8 cellular contexts compared by ENCODE assay signal in the genomic region with DNA sequence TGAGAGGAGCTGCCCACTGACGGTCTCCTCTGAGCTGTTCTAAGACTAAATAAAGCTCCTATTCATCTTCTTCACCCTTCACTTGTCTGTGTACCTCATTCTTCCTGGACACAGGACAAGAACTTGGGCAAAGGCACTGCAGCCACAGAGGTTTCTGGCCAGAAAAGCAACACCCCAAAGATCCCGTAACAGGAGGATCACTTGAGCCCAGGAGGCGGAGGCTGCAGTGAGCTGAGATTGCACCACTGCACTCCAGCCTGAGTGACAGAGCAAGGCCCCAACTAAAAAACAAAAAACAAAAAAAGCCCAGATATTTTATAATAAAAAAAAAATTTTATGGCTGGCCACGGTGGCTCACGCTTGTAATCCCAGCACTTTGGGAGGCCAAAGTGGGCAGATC. TPM values are rescaled to one million over a fixed set of nuclear protein-coding genes. Genes with fewer than 3 reads are reported as not detected.
DNase-seq lines count a peak whose midpoint lies in the region; ATAC-seq and TF ChIP-seq lines count a peak whose summit lies in the region.
"Not testable (repeated sequence)": the region's sequence is repeated elsewhere in the genome, so short reads cannot be mapped to it uniquely, and the experiment has no call there.

No MANE protein-coding gene starts in this region.

- H3K27ac Mint-ChIP-seq in CD4-positive, CD25-positive, alpha-beta regulatory T cell, result peak overlapping the region; percentile 89 to 95 (median 91)
- peak overlapping the region; percentile 77 for H3K27ac Mint-ChIP-seq in activated CD4-positive, alpha-beta T cell treated with anti-CD3 and anti-CD28 coated beads, Interleukin-2, amount 10 ng/mL, durations not matched to agents 24 days and 14 days
- H3K27ac Mint-ChIP-seq in activated naive CD4-positive, alpha-beta T cell treated with anti-CD3 and anti-CD28 coated beads for 36 hours, result peak overlapping the region; percentile 26

- not testable (repeated sequence) for DNase-seq in CD4-positive, CD25-positive, alpha-beta regulatory T cell; activated CD4-positive, alpha-beta T cell treated with anti-CD3 and anti-CD28 coated beads, Interleukin-2, amount 10 ng/mL, durations not matched to agents 24 days and 14 days; activated naive CD4-positive, alpha-beta T cell treated with anti-CD3 and anti-CD28 coated beads for 36 hours; effector memory CD4-positive, alpha-beta T cell; mesenchymal stem cell; osteoblast (ENCODE audit: insufficient read length, low spot score, missing footprints); transverse colon

- WGBS in mesenchymal stem cell, result 95% methylated on average over 5 of the region's 5 CpGs
- WGBS in transverse colon (ENCODE audit: low coverage in 1 of 2), 2 donors, result 90 to 100% methylated on average over 2 to 5 of the region's 5 CpGs

- H2AFZ ChIP-seq in OCI-LY1 (ENCODE audit: low read length), result not testable (repeated sequence)
- H2AFZ ChIP-seq in mesenchymal stem cell (ENCODE audit: low read depth, low read length), result peak overlapping the region; percentile 29
- peak overlapping the region; percentile 35 for H2AFZ ChIP-seq in osteoblast (ENCODE audit: low read length)

- not testable (repeated sequence) for H2BK120ac ChIP-seq in mesenchymal stem cell (ENCODE audit: low read depth, low read length)

- H3K27me3 ChIP-seq in CD4-positive, CD25-positive, alpha-beta regulatory T cell (ENCODE audit: control insufficient read depth, insufficient read depth, low read length); OCI-LY1 (ENCODE audit: insufficient read depth, low read length); effector memory CD4-positive, alpha-beta T cell (replicated peaks; ENCODE audit: control insufficient read depth, insufficient read depth, low read length, poor library complexity, severe bottlenecking); mesenchymal stem cell (ENCODE audit: control insufficient read depth in 1 of 2, insufficient read depth in 1 of 2, low read length in 2 of 2); osteoblast (ENCODE audit: insufficient read depth, low read length); transverse colon: not testable (repeated sequence)

- peak overlapping the region; percentile 69 for H3K27ac ChIP-seq in CD4-positive, CD25-positive, alpha-beta regulatory T cell (ENCODE audit: insufficient read depth, low read length, poor library complexity, severe bottlenecking)
- peak overlapping the region; percentile 30 for H3K27ac ChIP-seq in OCI-LY1 (ENCODE audit: low read depth, low read length, poor library complexity, severe bottlenecking)
- peak overlapping the region; percentile 62 for H3K27ac ChIP-seq in effector memory CD4-positive, alpha-beta T cell (ENCODE audit: insufficient read depth, low read length, poor library complexity, severe bottlenecking)
- H3K27ac ChIP-seq in mesenchymal stem cell (ENCODE audit: low read length, poor library complexity, severe bottlenecking); osteoblast (ENCODE audit: low read depth, low read length): not testable (repeated sequence)
- peak overlapping the region in 3 of 4 donors; percentile 46 to 71 (median 66) for H3K27ac ChIP-seq in transverse colon

- H3K4me3 Mint-ChIP-seq in CD4-positive, CD25-positive, alpha-beta regulatory T cell; activated naive CD4-positive, alpha-beta T cell treated with anti-CD3 and anti-CD28 coated beads for 36 hours: not testable (repeated sequence)
- peak overlapping the region; percentile 12 for H3K4me3 Mint-ChIP-seq in activated CD4-positive, alpha-beta T cell treated with anti-CD3 and anti-CD28 coated beads, Interleukin-2, amount 10 ng/mL, durations not matched to agents 24 days and 14 days

- not testable (repeated sequence) for H3K36me3 Mint-ChIP-seq in CD4-positive, CD25-positive, alpha-beta regulatory T cell; activated CD4-positive, alpha-beta T cell treated with anti-CD3 and anti-CD28 coated beads, Interleukin-2, amount 10 ng/mL, durations not matched to agents 24 days and 14 days (ENCODE audit: low read depth); activated naive CD4-positive, alpha-beta T cell treated with anti-CD3 and anti-CD28 coated beads for 36 hours (ENCODE audit: low read depth)

- not testable (repeated sequence) for H4K20me1 ChIP-seq in OCI-LY1 (ENCODE audit: insufficient read depth, low read length); osteoblast (ENCODE audit: insufficient read depth, low read length)

- not testable (repeated sequence) for H3K4me2 ChIP-seq in OCI-LY1 (ENCODE audit: low read length); mesenchymal stem cell (ENCODE audit: low read length, poor library complexity, severe bottlenecking); osteoblast (ENCODE audit: insufficient read depth, low read length)

- not testable (repeated sequence) for H2BK15ac ChIP-seq in mesenchymal stem cell (ENCODE audit: low read depth, poor library complexity, severe bottlenecking)

- H3K9ac ChIP-seq in OCI-LY1 (ENCODE audit: low read length); mesenchymal stem cell (ENCODE audit: low read length): not testable (repeated sequence)

- H3K79me1 ChIP-seq in mesenchymal stem cell (replicated peaks; ENCODE audit: low read length, poor library complexity, severe bottlenecking), result not testable (repeated sequence)

- H3K23ac ChIP-seq in mesenchymal stem cell (ENCODE audit: low read length in 2 of 2), result not testable (repeated sequence)

- not testable (repeated sequence) for H3K9me3 ChIP-seq in CD4-positive, CD25-positive, alpha-beta regulatory T cell (ENCODE audit: control insufficient read depth in 2 of 2, low read length in 2 of 2); OCI-LY1 (ENCODE audit: low read length); effector memory CD4-positive, alpha-beta T cell (ENCODE audit: control insufficient read depth, low read length); mesenchymal stem cell (ENCODE audit: control insufficient read depth, low read length); osteoblast (ENCODE audit: low read depth, low read length); transverse colon

- H3K4me1 ChIP-seq in CD4-positive, CD25-positive, alpha-beta regulatory T cell (ENCODE audit: control insufficient read depth, insufficient read depth, low read length, poor library complexity, severe bottlenecking), result peaks cover 24% of the 10 kb centered on the region
- peaks cover 22% of the 10 kb centered on the region for H3K4me1 ChIP-seq in OCI-LY1 (ENCODE audit: insufficient read depth, low read length, severe bottlenecking)
- peaks cover 27% of the 10 kb centered on the region for H3K4me1 ChIP-seq in effector memory CD4-positive, alpha-beta T cell (ENCODE audit: control insufficient read depth, insufficient read depth, low read length, poor library complexity, severe bottlenecking)
- not testable (repeated sequence) for H3K4me1 ChIP-seq in mesenchymal stem cell (ENCODE audit: control insufficient read depth, insufficient read depth, low read depth, low read length); osteoblast (ENCODE audit: insufficient read depth, low read length)
- peaks cover 9 to 27% (median 19%) of the 10 kb centered on the region in 4 donors for H3K4me1 ChIP-seq in transverse colon

- H3K18ac ChIP-seq in mesenchymal stem cell (ENCODE audit: low read depth in 1 of 2, low read length in 2 of 2), result peak overlapping the region in 1 of 2 experiments; percentile 28

- not testable (repeated sequence) for H4K8ac ChIP-seq in mesenchymal stem cell (ENCODE audit: low read length)

- H3F3A ChIP-seq in OCI-LY1 (ENCODE audit: insufficient read depth, low read length), result not testable (repeated sequence)

- H4K91ac ChIP-seq in mesenchymal stem cell (ENCODE audit: low read length), result not testable (repeated sequence)

- H3K36me3 ChIP-seq in CD4-positive, CD25-positive, alpha-beta regulatory T cell (ENCODE audit: control insufficient read depth, insufficient read depth, low read length); OCI-LY1 (ENCODE audit: insufficient read depth, low read length); effector memory CD4-positive, alpha-beta T cell (ENCODE audit: control insufficient read depth, insufficient read depth, low read length); mesenchymal stem cell (ENCODE audit: control insufficient read depth in 1 of 2, insufficient read depth in 2 of 2, low read depth in 1 of 2, low read length in 2 of 2); osteoblast (ENCODE audit: insufficient read depth, low read length); transverse colon: not testable (repeated sequence)

- H3K4me1 Mint-ChIP-seq in CD4-positive, CD25-positive, alpha-beta regulatory T cell, result peaks cover 11 to 40% (median 20%) of the 10 kb centered on the region in 4 donors
- peaks cover 38% of the 10 kb centered on the region for H3K4me1 Mint-ChIP-seq in activated CD4-positive, alpha-beta T cell treated with anti-CD3 and anti-CD28 coated beads, Interleukin-2, amount 10 ng/mL, durations not matched to agents 24 days and 14 days
- peaks cover 29% of the 10 kb centered on the region for H3K4me1 Mint-ChIP-seq in activated naive CD4-positive, alpha-beta T cell treated with anti-CD3 and anti-CD28 coated beads for 36 hours (ENCODE audit: low read depth)

- not testable (repeated sequence) for H3K14ac ChIP-seq in mesenchymal stem cell (ENCODE audit: low read length in 2 of 2)

- ATAC-seq in CD4-positive, CD25-positive, alpha-beta regulatory T cell (ENCODE audit: low read depth in 2 of 2), result not testable (repeated sequence)

- TF ChIP-seq CTCF in OCI-LY1 (IDR thresholded peaks at IDR 0.05; ENCODE audit: low read length); osteoblast (IDR thresholded peaks at IDR 0.05; ENCODE audit: extremely low read depth, low read depth, low read length); transverse colon (IDR thresholded peaks at IDR 0.05): not testable (repeated sequence)

- CTCF ChIA-PET in activated naive CD4-positive, alpha-beta T cell treated with anti-CD3 and anti-CD28 coated beads for 36 hours (lab: Charles Lee), result interaction anchor here (0.9 to 1.7 kb wide), 4 partner anchors 18 to 192 kb away, joined by 3 to 10 read pairs (median 4); no protein-coding TSS in a partner anchor

- H3K4me3 ChIP-seq in CD4-positive, CD25-positive, alpha-beta regulatory T cell (ENCODE audit: low read depth, low read length); OCI-LY1 (ENCODE audit: low read depth, low read length, poor library complexity, severe bottlenecking); effector memory CD4-positive, alpha-beta T cell (ENCODE audit: insufficient read depth, low read depth, low read length, poor library complexity, severe bottlenecking); mesenchymal stem cell (ENCODE audit: insufficient read depth in 1 of 2, low read depth in 1 of 2, low read length in 2 of 2); osteoblast (ENCODE audit: insufficient read depth, low read length); transverse colon: not testable (repeated sequence)

- intact Hi-C loops in activated CD4-positive, alpha-beta T cell treated with anti-CD3 and anti-CD28 coated beads, Interleukin-2, amount 10 ng/mL, durations not matched to agents 24 days and 14 days (cut with micrococcal nuclease); activated naive CD4-positive, alpha-beta T cell treated with anti-CD3 and anti-CD28 coated beads for 36 hours (cut with micrococcal nuclease); transverse colon (cut with DNase I; ENCODE audit: low total_unique reads): not testable (repeated sequence)

- not testable (repeated sequence) for TF ChIP-seq EP300 in transverse colon (IDR thresholded peaks at IDR 0.05; ENCODE audit: low read depth)

- H2BK12ac ChIP-seq in mesenchymal stem cell (ENCODE audit: low read length in 2 of 2), result not testable (repeated sequence)

- not testable (repeated sequence) for TF ChIP-seq POLR2A in transverse colon (IDR thresholded peaks at IDR 0.05)

- H3K4ac ChIP-seq in mesenchymal stem cell (ENCODE audit: low read depth in 1 of 2, low read length in 2 of 2), result not testable (repeated sequence)

- H2BK5ac ChIP-seq in mesenchymal stem cell (ENCODE audit: low read depth, low read length, poor library complexity, severe bottlenecking), result not testable (repeated sequence)

- in situ Hi-C loops in transverse colon (cut with MboI; ENCODE audit: low pct_ligation_motif_present in 1 of 4, low pct_unique_long_range_greater_than_20kb in 1 of 4, low sequenced_read_pairs in 3 of 4), result not testable (repeated sequence)

- H3K27me3 Mint-ChIP-seq in CD4-positive, CD25-positive, alpha-beta regulatory T cell; activated CD4-positive, alpha-beta T cell treated with anti-CD3 and anti-CD28 coated beads, Interleukin-2, amount 10 ng/mL, durations not matched to agents 24 days and 14 days; activated naive CD4-positive, alpha-beta T cell treated with anti-CD3 and anti-CD28 coated beads for 36 hours (ENCODE audit: low read depth): not testable (repeated sequence)

- not testable (repeated sequence) for H3K79me2 ChIP-seq in OCI-LY1 (ENCODE audit: insufficient read depth, low read length); osteoblast (ENCODE audit: insufficient read depth, low read length)

- H2AK5ac ChIP-seq in mesenchymal stem cell (ENCODE audit: low read length, severe bottlenecking), result not testable (repeated sequence)

- not testable (repeated sequence) for H3K9me3 Mint-ChIP-seq in CD4-positive, CD25-positive, alpha-beta regulatory T cell; activated CD4-positive, alpha-beta T cell treated with anti-CD3 and anti-CD28 coated beads, Interleukin-2, amount 10 ng/mL, durations not matched to agents 24 days and 14 days; activated naive CD4-positive, alpha-beta T cell treated with anti-CD3 and anti-CD28 coated beads for 36 hours

- H3K9me2 ChIP-seq in OCI-LY1 (ENCODE audit: low read depth, low read length), result not testable (repeated sequence)

RNA-seq across cellular contexts. Expression of a gene that starts 28.3 kb away (rescaled TPM):
- 41.5 TPM for total RNA-seq in CD4-positive, CD25-positive, alpha-beta regulatory T cell
- polyA plus RNA-seq in CD4-positive, CD25-positive, alpha-beta regulatory T cell, result 10 to 100 TPM; 61.3 to 90.1 (median 75.3) TPM
- 100 and 112 TPM in 2 replicates for total RNA-seq in activated CD4-positive, alpha-beta T cell treated with anti-CD3 and anti-CD28 coated beads, Interleukin-2, amount 10 ng/mL, durations not matched to agents 24 days and 14 days
- 100 to 1,000 TPM; 112 to 118 TPM for total RNA-seq in activated naive CD4-positive, alpha-beta T cell treated with anti-CD3 and anti-CD28 coated beads for 36 hours
- 284 TPM for polyA plus RNA-seq in mesenchymal stem cell (2013, experiment 1 of 2)
- polyA plus RNA-seq in mesenchymal stem cell (2013, experiment 2 of 2), result 308 TPM
- total RNA-seq in osteoblast, result 117 and 136 TPM in 2 replicates
- total RNA-seq in transverse colon, result 10 to 100 TPM; 50.1 to 96.9 (median 61.2) TPM

RNA-seq across cellular contexts. Expression of a gene that starts 34.0 kb away (rescaled TPM):
- total RNA-seq in CD4-positive, CD25-positive, alpha-beta regulatory T cell, result 23.9 TPM
- polyA plus RNA-seq in CD4-positive, CD25-positive, alpha-beta regulatory T cell, result 10 to 100 TPM; 23.6 to 28.8 (median 27.2) TPM
- total RNA-seq in activated CD4-positive, alpha-beta T cell treated with anti-CD3 and anti-CD28 coated beads, Interleukin-2, amount 10 ng/mL, durations not matched to agents 24 days and 14 days, result 220 and 224 TPM in 2 replicates
- 100 to 1,000 TPM; 139 TPM for total RNA-seq in activated naive CD4-positive, alpha-beta T cell treated with anti-CD3 and anti-CD28 coated beads for 36 hours
- polyA plus RNA-seq in mesenchymal stem cell (2013, experiment 1 of 2), result 164 TPM
- 163 TPM for polyA plus RNA-seq in mesenchymal stem cell (2013, experiment 2 of 2)
- 274 and 354 TPM in 2 replicates for total RNA-seq in osteoblast
- total RNA-seq in transverse colon, result 100 to 1,000 TPM in 1 of 4 donors, 10 to 100 TPM in 3; 19.8 to 104 (median 91.4) TPM

RNA-seq across cellular contexts. Expression of a gene that starts 38.4 kb away (rescaled TPM):
- 47.7 TPM for total RNA-seq in CD4-positive, CD25-positive, alpha-beta regulatory T cell
- polyA plus RNA-seq in CD4-positive, CD25-positive, alpha-beta regulatory T cell, result 1 to 10 TPM; 3.4 to 4.7 (median 4.2) TPM
- total RNA-seq in activated CD4-positive, alpha-beta T cell treated with anti-CD3 and anti-CD28 coated beads, Interleukin-2, amount 10 ng/mL, durations not matched to agents 24 days and 14 days, result 21.9 and 25.6 TPM in 2 replicates
- 1 to 10 TPM; 8.9 TPM for total RNA-seq in activated naive CD4-positive, alpha-beta T cell treated with anti-CD3 and anti-CD28 coated beads for 36 hours
- polyA plus RNA-seq in mesenchymal stem cell (2013, experiment 1 of 2), result 40.0 TPM
- polyA plus RNA-seq in mesenchymal stem cell (2013, experiment 2 of 2), result 36.9 TPM
- total RNA-seq in osteoblast (76.0 and 82.2 TPM in 2 replicates), transverse colon (100 to 1,000 TPM in 2 of 4 donors, 10 to 100 TPM in 2; 77.1 to 159 (median 98.4) TPM)

Comparison
In these comparisons a context has a peak if more than half of its experiments do, and no peak if none do; other contexts are left out.
1. H3K27ac Mint-ChIP-seq: peak in every context shown above with its lines; median percentile 91 in CD4-positive, CD25-positive, alpha-beta regulatory T cell; 77 in activated CD4-positive, alpha-beta T cell treated with anti-CD3 and anti-CD28 coated beads, Interleukin-2, amount 10 ng/mL, durations not matched to agents 24 days and 14 days; 26 in activated naive CD4-positive, alpha-beta T cell treated with anti-CD3 and anti-CD28 coated beads for 36 hours.